In the genomic region with DNA sequence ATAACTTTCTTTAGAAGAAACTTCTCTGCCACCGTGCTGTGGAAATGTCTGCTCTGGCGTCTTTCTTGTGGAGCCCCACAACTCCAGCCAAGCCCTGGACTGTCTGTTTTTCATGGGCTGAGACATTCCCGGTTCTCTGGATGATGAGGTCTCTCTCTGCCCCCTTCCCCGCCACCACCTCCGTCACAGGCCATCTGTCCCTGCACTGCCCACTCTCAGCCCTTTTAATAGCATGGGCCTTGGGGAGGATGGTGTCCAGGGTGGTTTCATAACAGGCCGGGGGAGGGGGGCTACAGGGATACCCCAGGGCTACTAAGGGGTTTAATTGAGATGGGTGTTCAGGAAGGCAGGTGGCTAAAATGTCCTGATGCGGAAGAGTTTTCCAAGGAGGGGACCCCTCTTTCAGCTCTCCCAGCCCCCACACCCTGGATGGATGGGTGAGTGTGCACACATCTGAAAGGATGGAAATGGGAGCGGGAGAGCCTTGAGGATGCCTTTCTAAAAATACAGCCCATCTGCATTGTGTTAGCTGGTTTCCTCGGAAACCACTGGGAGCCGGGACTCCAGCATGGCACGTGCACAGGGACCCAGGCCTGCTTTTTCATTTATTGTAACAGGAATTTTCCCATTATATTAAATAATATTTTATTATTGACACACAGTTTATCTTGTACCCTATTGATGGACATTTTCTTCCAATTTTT, we compare ENCODE assay signal across 1 cellular context.
TF ChIP-seq lines count a peak whose summit lies in the region.

No MANE protein-coding gene starts in this region.

TF ChIP-seq in SK-N-SH treated with all-trans-retinoic acid at 6 μM for 48 hours, 23 proteins besides CTCF, POLR2A, EP300 and RAD21 (continued from another document):
- TF ChIP-seq, protein P1, sequence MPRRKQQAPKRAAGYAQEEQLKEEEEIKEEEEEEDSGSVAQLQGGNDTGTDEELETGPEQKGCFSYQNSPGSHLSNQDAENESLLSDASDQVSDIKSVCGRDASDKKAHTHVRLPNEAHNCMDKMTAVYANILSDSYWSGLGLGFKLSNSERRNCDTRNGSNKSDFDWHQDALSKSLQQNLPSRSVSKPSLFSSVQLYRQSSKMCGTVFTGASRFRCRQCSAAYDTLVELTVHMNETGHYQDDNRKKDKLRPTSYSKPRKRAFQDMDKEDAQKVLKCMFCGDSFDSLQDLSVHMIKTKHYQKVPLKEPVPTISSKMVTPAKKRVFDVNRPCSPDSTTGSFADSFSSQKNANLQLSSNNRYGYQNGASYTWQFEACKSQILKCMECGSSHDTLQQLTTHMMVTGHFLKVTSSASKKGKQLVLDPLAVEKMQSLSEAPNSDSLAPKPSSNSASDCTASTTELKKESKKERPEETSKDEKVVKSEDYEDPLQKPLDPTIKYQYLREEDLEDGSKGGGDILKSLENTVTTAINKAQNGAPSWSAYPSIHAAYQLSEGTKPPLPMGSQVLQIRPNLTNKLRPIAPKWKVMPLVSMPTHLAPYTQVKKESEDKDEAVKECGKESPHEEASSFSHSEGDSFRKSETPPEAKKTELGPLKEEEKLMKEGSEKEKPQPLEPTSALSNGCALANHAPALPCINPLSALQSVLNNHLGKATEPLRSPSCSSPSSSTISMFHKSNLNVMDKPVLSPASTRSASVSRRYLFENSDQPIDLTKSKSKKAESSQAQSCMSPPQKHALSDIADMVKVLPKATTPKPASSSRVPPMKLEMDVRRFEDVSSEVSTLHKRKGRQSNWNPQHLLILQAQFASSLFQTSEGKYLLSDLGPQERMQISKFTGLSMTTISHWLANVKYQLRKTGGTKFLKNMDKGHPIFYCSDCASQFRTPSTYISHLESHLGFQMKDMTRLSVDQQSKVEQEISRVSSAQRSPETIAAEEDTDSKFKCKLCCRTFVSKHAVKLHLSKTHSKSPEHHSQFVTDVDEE (CRISPR knock-in tag; IDR thresholded peaks at IDR 0.05) = no peak
- TF ChIP-seq ESRRG (CRISPR knock-in tag; IDR thresholded peaks at IDR 0.05) = no peak
